16 cellular contexts compared by ENCODE assay signal in the genomic region with DNA sequence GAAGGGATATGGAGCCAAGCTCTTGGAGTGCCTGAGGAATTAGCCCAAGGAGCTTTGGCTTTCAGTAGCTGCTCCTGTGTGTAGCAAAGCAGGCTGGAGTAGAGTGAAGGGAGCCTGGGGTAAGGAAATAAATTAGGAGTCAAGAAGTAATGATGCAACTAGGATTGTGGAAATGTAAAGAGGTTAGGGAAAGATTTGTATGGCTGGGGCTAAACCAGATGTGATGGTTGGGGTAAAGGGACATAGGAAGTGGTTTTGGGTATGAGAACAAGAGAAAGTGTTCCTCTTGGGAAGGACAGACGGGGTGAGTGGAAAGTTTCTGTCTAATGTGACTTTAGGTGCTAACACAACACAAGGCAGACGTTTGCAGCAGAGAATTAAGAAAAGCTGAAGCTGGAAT. TPM values are rescaled to one million over a fixed set of nuclear protein-coding genes. Genes with fewer than 3 reads are reported as not detected.
DNase-seq lines count a peak whose midpoint lies in the region; ATAC-seq and TF ChIP-seq lines count a peak whose summit lies in the region.
"Had no signal": no experiment of that assay in that cellular context is flagged by ENCODE, and none has a peak within 500 bp of the region (broad histone marks: within the 10 kb centered on the region; RNA-seq: fewer than 3 reads in every experiment).

No MANE protein-coding gene starts in this region.

- DNase-seq in DND-41 (no peak), natural killer cell (no peak), left colon (no peak), left ventricle myocardium inferior (no peak), pons (ENCODE audit: low spot score) (no peak)
- DNase-seq: heart left ventricle; MM.1S; NK-92 treated with Interleukin-12 subunit alpha and Interleukin-12 subunit beta, amount 100 ng/mL, for 24 hours; retina; T-helper 9 cell; transverse colon had no signal

- H3K79me2 ChIP-seq in DND-41 (ENCODE audit: insufficient read depth, low read length): peaks cover 98% of the 10 kb centered on the region

- peaks cover 0 to 51% (median 43%) of the 10 kb centered on the region in 11 experiments; a peak in 18 of 22 replicates for H3K9me3 ChIP-seq in BLaER1 treated with 17β-estradiol and CSF1 and Interleukin-3, amounts not matched to agents 10 nM and 100 nM (replicated peaks in 1 of 11)
- H3K9me3 ChIP-seq in DND-41 (ENCODE audit: insufficient read depth, low read length, severe bottlenecking): no peaks in the 10 kb centered on the region
- no peaks in the 10 kb centered on the region for H3K9me3 ChIP-seq in left ventricle myocardium inferior (replicated peaks)
- H3K9me3 ChIP-seq: heart left ventricle, transverse colon had no signal

- H3K4me3 Mint-ChIP-seq in activated T-helper 17 cell treated with anti-CD3 and anti-CD28 coated beads, Interleukin-2, amount 50 U/mL, for 72 hours: peak overlapping the region; percentile 23
- H3K4me3 Mint-ChIP-seq in natural killer cell: peak overlapping the region; percentile 10

- no peak overlapping the region for H2AFZ ChIP-seq in DND-41 (ENCODE audit: low read depth, low read length)

- intact Hi-C loops in natural killer cell (cut with micrococcal nuclease) (no loop called here), left colon (cut with DNase I, micrococcal nuclease) (no loop called here), left ventricle myocardium inferior (cut with micrococcal nuclease) (no loop called here)

- H3K27me3 ChIP-seq in BLaER1 treated with 17β-estradiol and CSF1 and Interleukin-3, amounts not matched to agents 10 nM and 100 nM: no peaks in the 10 kb centered on the region
- H3K27me3 ChIP-seq in DND-41 (ENCODE audit: insufficient read depth, low read length, poor library complexity): no peaks in the 10 kb centered on the region
- no peaks in the 10 kb centered on the region for H3K27me3 ChIP-seq in left ventricle myocardium inferior (ENCODE audit: low read depth)
- H3K27me3 ChIP-seq: heart left ventricle, transverse colon had no signal

- peaks cover 61% of the 10 kb centered on the region for H3K4me1 Mint-ChIP-seq in activated T-helper 17 cell treated with anti-CD3 and anti-CD28 coated beads, Interleukin-2, amount 50 U/mL, for 72 hours
- peaks cover 83 to 85% of the 10 kb centered on the region in 2 donors for H3K4me1 Mint-ChIP-seq in natural killer cell

- peak overlapping the region in 2 of 11 experiments; percentile 10 to 11; a peak in 1 of 22 replicates for H3K27ac ChIP-seq in BLaER1 treated with 17β-estradiol and CSF1 and Interleukin-3, amounts not matched to agents 10 nM and 100 nM
- H3K27ac ChIP-seq in DND-41 (ENCODE audit: low read length): no peak overlapping the region
- H3K27ac ChIP-seq in left ventricle myocardium inferior (replicated peaks): no peak overlapping the region
- H3K27ac ChIP-seq: C4-2B, transverse colon had no signal

- H3K9me3 Mint-ChIP-seq in activated T-helper 17 cell treated with anti-CD3 and anti-CD28 coated beads, Interleukin-2, amount 50 U/mL, for 72 hours: no peaks in the 10 kb centered on the region
- H3K9me3 Mint-ChIP-seq in natural killer cell: no peaks in the 10 kb centered on the region

- peaks cover 20 to 73% (median 64%) of the 10 kb centered on the region in 11 experiments for H3K36me3 ChIP-seq in BLaER1 treated with 17β-estradiol and CSF1 and Interleukin-3, amounts not matched to agents 10 nM and 100 nM
- H3K36me3 ChIP-seq in DND-41 (ENCODE audit: insufficient read depth, low read length): peaks cover 12% of the 10 kb centered on the region
- H3K36me3 ChIP-seq in left ventricle myocardium inferior: no peaks in the 10 kb centered on the region
- H3K36me3 ChIP-seq: transverse colon had no signal

- no peak overlapping the region for H3K9ac ChIP-seq in BLaER1 treated with 17β-estradiol and CSF1 and Interleukin-3, amounts not matched to agents 10 nM and 100 nM
- no peak overlapping the region for H3K9ac ChIP-seq in DND-41 (ENCODE audit: low read depth, low read length)

- ATAC-seq in DND-41 (ENCODE audit: insufficient read depth, low read depth): peak; percentile 33; the same call in 1 of the 3 replicates
- ATAC-seq in activated T-helper 17 cell treated with anti-CD3 and anti-CD28 coated beads, Interleukin-2, amount 50 U/mL, for 72 hours (replicated peaks): no peak
- no peak for ATAC-seq in natural killer cell
- ATAC-seq in left colon: no peak
- no peak for ATAC-seq in HG03469 (IDR thresholded peaks at IDR 0.05; ENCODE audit: unreplicated experiment)
- ATAC-seq: heart left ventricle, Right ventricle myocardium inferior had no signal

- peaks cover 13 to 54% (median 20%) of the 10 kb centered on the region in 10 experiments for H3K4me1 ChIP-seq in BLaER1 treated with 17β-estradiol and CSF1 and Interleukin-3, amounts not matched to agents 10 nM and 100 nM
- H3K4me1 ChIP-seq in DND-41 (ENCODE audit: insufficient read depth, low read length) (no peaks in the 10 kb centered on the region), left ventricle myocardium inferior (peaks cover 91% of the 10 kb centered on the region)

- TF ChIP-seq CTCF in DND-41 (IDR thresholded peaks at IDR 0.05; ENCODE audit: borderline replicate concordance, extremely low read depth, low read length, poor library complexity, severe bottlenecking): no peak
- no peak for TF ChIP-seq CTCF in natural killer cell (IDR thresholded peaks at IDR 0.05)
- TF ChIP-seq CTCF in left ventricle myocardium inferior (IDR thresholded peaks at IDR 0.05; ENCODE audit: borderline replicate concordance): no peak

- no peak overlapping the region for H3K4me3 ChIP-seq in BLaER1 treated with 17β-estradiol and CSF1 and Interleukin-3, amounts not matched to agents 10 nM and 100 nM
- no peak overlapping the region for H3K4me3 ChIP-seq in DND-41 (ENCODE audit: low read depth in 1 of 2, low read length in 2 of 2)
- no peak overlapping the region for H3K4me3 ChIP-seq in left ventricle myocardium inferior
- H3K4me3 ChIP-seq: heart left ventricle, transverse colon had no signal

- peaks cover 76 to 100% (median 94%) of the 10 kb centered on the region in 11 experiments for H4K20me1 ChIP-seq in BLaER1 treated with 17β-estradiol and CSF1 and Interleukin-3, amounts not matched to agents 10 nM and 100 nM
- peaks cover 80% of the 10 kb centered on the region for H4K20me1 ChIP-seq in DND-41 (ENCODE audit: insufficient read depth, low read length)

- peaks cover 48% of the 10 kb centered on the region for H3K36me3 Mint-ChIP-seq in activated T-helper 17 cell treated with anti-CD3 and anti-CD28 coated beads, Interleukin-2, amount 50 U/mL, for 72 hours (ENCODE audit: low read depth)
- H3K36me3 Mint-ChIP-seq in natural killer cell: no peaks in the 10 kb centered on the region

- peak overlapping the region; percentile 34 to 74 (median 61) for H3K4me2 ChIP-seq in BLaER1 treated with 17β-estradiol and CSF1 and Interleukin-3, amounts not matched to agents 10 nM and 100 nM
- H3K4me2 ChIP-seq in DND-41 (ENCODE audit: insufficient read depth, low read length): no peak overlapping the region

- H3K27me3 Mint-ChIP-seq in activated T-helper 17 cell treated with anti-CD3 and anti-CD28 coated beads, Interleukin-2, amount 50 U/mL, for 72 hours: no peaks in the 10 kb centered on the region
- H3K27me3 Mint-ChIP-seq in natural killer cell (ENCODE audit: low read depth in 2 of 2): no peaks in the 10 kb centered on the region

- H3K27ac Mint-ChIP-seq in activated T-helper 17 cell treated with anti-CD3 and anti-CD28 coated beads, Interleukin-2, amount 50 U/mL, for 72 hours: peak overlapping the region; percentile 43
- peak overlapping the region; percentile 5 to 73 for H3K27ac Mint-ChIP-seq in natural killer cell

RNA-seq across cellular contexts. Expression of a gene that starts 41.4 kb away (rescaled TPM):
- 100 to 1,000 TPM; 217 to 228 TPM for total RNA-seq in activated T-helper 17 cell treated with anti-CD3 and anti-CD28 coated beads, Interleukin-2, amount 50 U/mL, for 72 hours
- total RNA-seq in natural killer cell (100 to 1,000 TPM; 218 to 233 (median 224) TPM), left colon (100 to 1,000 TPM; 254 to 307 TPM), left ventricle myocardium inferior (242 TPM)
